In the genomic region with DNA sequence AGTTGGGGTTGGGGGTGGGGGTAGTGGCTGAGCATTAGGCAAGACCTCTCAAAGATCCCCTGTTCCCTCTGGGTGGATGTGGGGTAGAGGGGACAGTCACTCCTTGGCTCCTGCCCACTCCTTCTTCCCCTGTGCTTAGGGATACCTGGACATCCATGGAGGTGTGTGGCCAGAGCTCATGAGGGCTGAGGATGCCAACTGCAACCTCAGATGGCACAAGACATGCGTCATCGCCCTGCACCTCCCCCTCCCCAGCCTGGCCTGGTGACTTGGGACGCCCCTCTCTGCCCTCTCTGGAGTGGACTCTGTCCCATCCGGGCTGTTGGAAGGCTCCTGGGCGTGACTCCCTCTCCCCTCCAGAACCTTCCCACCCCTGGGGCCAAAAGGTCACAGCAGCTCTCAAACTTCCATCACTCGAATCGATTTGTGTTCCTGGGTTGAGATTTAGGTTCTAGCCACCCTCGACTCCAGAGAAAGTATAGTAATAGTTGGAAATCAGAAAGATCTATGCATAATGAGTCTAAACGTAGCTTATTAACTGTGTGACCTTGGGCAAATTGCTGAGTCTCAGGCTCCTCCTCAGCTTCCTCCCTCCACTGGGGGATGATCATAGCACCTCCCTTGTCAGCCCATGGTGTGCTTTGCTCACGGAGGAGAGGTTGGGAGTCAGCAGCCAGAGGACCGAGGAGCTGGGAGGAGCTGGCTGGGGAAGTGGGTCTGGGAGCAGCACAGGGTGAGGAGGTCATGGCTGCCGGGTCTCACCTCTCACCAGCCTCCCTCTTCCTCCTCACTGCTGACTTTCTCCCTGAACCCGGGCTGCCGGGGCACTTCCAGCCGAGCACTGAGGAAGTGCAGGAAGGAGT, we compare ENCODE assay signal across 1 cellular context.
A peak's percentile ranks its signal among the peaks of the same experiment; 100 is the strongest.
TF ChIP-seq lines count a peak whose summit lies in the region.

No MANE protein-coding gene starts in this region.

TF ChIP-seq in K562, 482 proteins besides CTCF, POLR2A, EP300 and RAD21 (continued from another document and continues in another):
- TF ChIP-seq TRIM25 (IDR thresholded peaks at IDR 0.05; ENCODE audit: borderline replicate concordance) = no peak
- TF ChIP-seq SMARCA4 (IDR thresholded peaks at IDR 0.05) = peak; percentile 19
- TF ChIP-seq MTA1 (IDR thresholded peaks at IDR 0.05; ENCODE audit: borderline replicate concordance) = 0 out of 2 replicates have a peak, but pooled peaks have one; percentile 62
- no peak for TF ChIP-seq RBM34 (IDR thresholded peaks at IDR 0.05; ENCODE audit: borderline replicate concordance, insufficient read depth, low read length)
- TF ChIP-seq ZNF707 (CRISPR knock-in tag; conservative IDR thresholded peaks at IDR 0.05) = no peak
- TF ChIP-seq ZNF174 (CRISPR knock-in tag; IDR thresholded peaks at IDR 0.05) = no peak
- TF ChIP-seq FOXA1 (IDR thresholded peaks at IDR 0.05; ENCODE audit: borderline replicate concordance) = no peak
- TF ChIP-seq SMAD3 (CRISPR knock-in tag; conservative IDR thresholded peaks at IDR 0.05) = 0 out of 2 replicates have a peak, but pooled peaks have one; percentile 3
- TF ChIP-seq, protein P1, sequence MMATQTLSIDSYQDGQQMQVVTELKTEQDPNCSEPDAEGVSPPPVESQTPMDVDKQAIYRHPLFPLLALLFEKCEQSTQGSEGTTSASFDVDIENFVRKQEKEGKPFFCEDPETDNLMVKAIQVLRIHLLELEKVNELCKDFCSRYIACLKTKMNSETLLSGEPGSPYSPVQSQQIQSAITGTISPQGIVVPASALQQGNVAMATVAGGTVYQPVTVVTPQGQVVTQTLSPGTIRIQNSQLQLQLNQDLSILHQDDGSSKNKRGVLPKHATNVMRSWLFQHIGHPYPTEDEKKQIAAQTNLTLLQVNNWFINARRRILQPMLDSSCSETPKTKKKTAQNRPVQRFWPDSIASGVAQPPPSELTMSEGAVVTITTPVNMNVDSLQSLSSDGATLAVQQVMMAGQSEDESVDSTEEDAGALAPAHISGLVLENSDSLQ (IDR thresholded peaks at IDR 0.05) = peak; percentile 45
- no peak for TF ChIP-seq ZNF79 (CRISPR knock-in tag; IDR thresholded peaks at IDR 0.05; ENCODE audit: low read depth)
- TF ChIP-seq RBM15 (IDR thresholded peaks at IDR 0.05; ENCODE audit: insufficient read depth, low read length) = no peak
- TF ChIP-seq GTF2B (IDR thresholded peaks at IDR 0.05; ENCODE audit: extremely low read depth, insufficient read length) = no peak
- TF ChIP-seq TAF9B (IDR thresholded peaks at IDR 0.05; ENCODE audit: partially characterized antibody) = peak; percentile 21
- TF ChIP-seq SETDB1 (IDR thresholded peaks at IDR 0.05; ENCODE audit: low read length) = no peak
- TF ChIP-seq, protein P2, sequence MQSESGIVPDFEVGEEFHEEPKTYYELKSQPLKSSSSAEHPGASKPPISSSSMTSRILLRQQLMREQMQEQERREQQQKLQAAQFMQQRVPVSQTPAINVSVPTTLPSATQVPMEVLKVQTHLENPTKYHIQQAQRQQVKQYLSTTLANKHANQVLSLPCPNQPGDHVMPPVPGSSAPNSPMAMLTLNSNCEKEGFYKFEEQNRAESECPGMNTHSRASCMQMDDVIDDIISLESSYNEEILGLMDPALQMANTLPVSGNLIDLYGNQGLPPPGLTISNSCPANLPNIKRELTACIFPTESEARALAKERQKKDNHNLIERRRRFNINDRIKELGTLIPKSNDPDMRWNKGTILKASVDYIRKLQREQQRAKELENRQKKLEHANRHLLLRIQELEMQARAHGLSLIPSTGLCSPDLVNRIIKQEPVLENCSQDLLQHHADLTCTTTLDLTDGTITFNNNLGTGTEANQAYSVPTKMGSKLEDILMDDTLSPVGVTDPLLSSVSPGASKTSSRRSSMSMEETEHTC (IDR thresholded peaks at IDR 0.05) = no peak
- TF ChIP-seq ZNF347 (CRISPR knock-in tag; IDR thresholded peaks at IDR 0.05; ENCODE audit: low read depth) = no peak
- TF ChIP-seq RBM25 (IDR thresholded peaks at IDR 0.05; ENCODE audit: low read depth, low read length, severe bottlenecking) = no peak
- TF ChIP-seq RBBP5 (IDR thresholded peaks at IDR 0.05; ENCODE audit: borderline replicate concordance, insufficient read depth, low read length, poor library complexity, severe bottlenecking) = no peak
- TF ChIP-seq RBFOX2 (IDR thresholded peaks at IDR 0.05; ENCODE audit: low read depth, low read length) = peak; percentile 64
- TF ChIP-seq TAF1 (IDR thresholded peaks at IDR 0.05; ENCODE audit: control insufficient read depth, extremely low read depth, insufficient read depth, low read length, severe bottlenecking) = peak; percentile 56
- TF ChIP-seq CBX2 (IDR thresholded peaks at IDR 0.05; ENCODE audit: insufficient read depth, low read length, poor library complexity, severe bottlenecking) = no peak
- TF ChIP-seq ZNF324 (CRISPR knock-in tag; IDR thresholded peaks at IDR 0.05) = no peak
- no peak for TF ChIP-seq CBFA2T3 (IDR thresholded peaks at IDR 0.05)
- TF ChIP-seq NEUROD1 (IDR thresholded peaks at IDR 0.05; ENCODE audit: borderline replicate concordance, low read depth, low read length, partially characterized antibody) = no peak
- no peak for TF ChIP-seq SLC30A9 (CRISPR knock-in tag; IDR thresholded peaks at IDR 0.05)
- TF ChIP-seq RBM39 (optimal IDR thresholded peaks at IDR 0.05; ENCODE audit: low read depth, low read length) = no peak
- TF ChIP-seq HCFC1 (IDR thresholded peaks at IDR 0.05; ENCODE audit: low read depth, low read length) = 0 out of 2 replicates have a peak, but pooled peaks have one; percentile 7
- TF ChIP-seq MYBL2 (IDR thresholded peaks at IDR 0.05; ENCODE audit: low read depth) = no peak
- TF ChIP-seq MYBL2 (CRISPR knock-in tag; IDR thresholded peaks at IDR 0.05; ENCODE audit: borderline replicate concordance) = no peak
- no peak for TF ChIP-seq SNRNP70 (optimal IDR thresholded peaks at IDR 0.05; ENCODE audit: low read depth, low read length)
- TF ChIP-seq IRF2 (CRISPR knock-in tag; IDR thresholded peaks at IDR 0.05) = no peak
- no peak for TF ChIP-seq NFIX (CRISPR knock-in tag; IDR thresholded peaks at IDR 0.05; ENCODE audit: low read depth)
- 0 out of 2 replicates have a peak, but pooled peaks have one; percentile 10 for TF ChIP-seq CC2D1A (IDR thresholded peaks at IDR 0.05)
- no peak for TF ChIP-seq NR2F6 (CRISPR knock-in tag; IDR thresholded peaks at IDR 0.05)
- no peak for TF ChIP-seq ZFP30 (CRISPR knock-in tag; IDR thresholded peaks at IDR 0.05; ENCODE audit: borderline replicate concordance)
- TF ChIP-seq COPS2 (conservative IDR thresholded peaks at IDR 0.05) = no peak
- TF ChIP-seq, protein P3, sequence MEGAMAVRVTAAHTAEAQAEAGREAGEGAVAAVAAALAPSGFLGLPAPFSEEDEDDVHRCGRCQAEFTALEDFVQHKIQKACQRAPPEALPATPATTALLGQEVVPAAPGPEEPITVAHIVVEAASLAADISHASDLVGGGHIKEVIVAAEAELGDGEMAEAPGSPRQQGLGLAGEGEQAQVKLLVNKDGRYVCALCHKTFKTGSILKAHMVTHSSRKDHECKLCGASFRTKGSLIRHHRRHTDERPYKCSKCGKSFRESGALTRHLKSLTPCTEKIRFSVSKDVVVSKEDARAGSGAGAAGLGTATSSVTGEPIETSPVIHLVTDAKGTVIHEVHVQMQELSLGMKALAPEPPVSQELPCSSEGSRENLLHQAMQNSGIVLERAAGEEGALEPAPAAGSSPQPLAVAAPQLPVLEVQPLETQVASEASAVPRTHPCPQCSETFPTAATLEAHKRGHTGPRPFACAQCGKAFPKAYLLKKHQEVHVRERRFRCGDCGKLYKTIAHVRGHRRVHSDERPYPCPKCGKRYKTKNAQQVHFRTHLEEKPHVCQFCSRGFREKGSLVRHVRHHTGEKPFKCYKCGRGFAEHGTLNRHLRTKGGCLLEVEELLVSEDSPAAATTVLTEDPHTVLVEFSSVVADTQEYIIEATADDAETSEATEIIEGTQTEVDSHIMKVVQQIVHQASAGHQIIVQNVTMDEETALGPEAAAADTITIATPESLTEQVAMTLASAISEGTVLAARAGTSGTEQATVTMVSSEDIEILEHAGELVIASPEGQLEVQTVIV (CRISPR knock-in tag; IDR thresholded peaks at IDR 0.05; ENCODE audit: borderline replicate concordance) = peak; percentile 70; the same call in 1 of the 2 replicates
- TF ChIP-seq ZNF133 (CRISPR knock-in tag; IDR thresholded peaks at IDR 0.05) = 0 out of 2 replicates have a peak, but pooled peaks have one; percentile 2
- TF ChIP-seq EGR1 (conservative IDR thresholded peaks at IDR 0.05) = no peak
- TF ChIP-seq CHD4 (IDR thresholded peaks at IDR 0.05; ENCODE audit: insufficient read depth, insufficient replicate concordance, low read depth, low read length, poor library complexity, severe bottlenecking) = no peak
- peak; percentile 74; the same call in 1 of the 2 replicates for TF ChIP-seq NR1H2 (CRISPR knock-in tag; IDR thresholded peaks at IDR 0.05)
- TF ChIP-seq THRA (IDR thresholded peaks at IDR 0.05) = no peak
- TF ChIP-seq MEIS2 (IDR thresholded peaks at IDR 0.05; ENCODE audit: partially characterized antibody) = peak; percentile 26
- no peak for TF ChIP-seq PBX2 (CRISPR knock-in tag; IDR thresholded peaks at IDR 0.05; ENCODE audit: low read depth)
- TF ChIP-seq PBX2 (tag; conservative IDR thresholded peaks at IDR 0.05; ENCODE audit: low read depth) = 0 out of 2 replicates have a peak, but pooled peaks have one; percentile 13
- TF ChIP-seq TGIF2 (CRISPR knock-in tag; IDR thresholded peaks at IDR 0.05) = no peak
- peak; percentile 30; the same call in 1 of the 2 replicates for TF ChIP-seq MYC (IDR thresholded peaks at IDR 0.05; ENCODE audit: low read depth, low read length)
- no peak for TF ChIP-seq MYC (CRISPR knock-in tag; IDR thresholded peaks at IDR 0.05; ENCODE audit: borderline replicate concordance, low read depth)
- no peak for TF ChIP-seq HLTF (IDR thresholded peaks at IDR 0.05)
- peak; percentile 34; the same call in 1 of the 2 replicates for TF ChIP-seq PHF8 (IDR thresholded peaks at IDR 0.05; ENCODE audit: borderline replicate concordance, low read length)
- TF ChIP-seq, protein P4, sequence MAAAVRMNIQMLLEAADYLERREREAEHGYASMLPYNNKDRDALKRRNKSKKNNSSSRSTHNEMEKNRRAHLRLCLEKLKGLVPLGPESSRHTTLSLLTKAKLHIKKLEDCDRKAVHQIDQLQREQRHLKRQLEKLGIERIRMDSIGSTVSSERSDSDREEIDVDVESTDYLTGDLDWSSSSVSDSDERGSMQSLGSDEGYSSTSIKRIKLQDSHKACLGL (CRISPR knock-in tag; IDR thresholded peaks at IDR 0.05; ENCODE audit: borderline replicate concordance, poor library complexity, severe bottlenecking) = no peak
- no peak for TF ChIP-seq TCFL5 (CRISPR knock-in tag; conservative IDR thresholded peaks at IDR 0.05)
- no peak for TF ChIP-seq ZNF639 (CRISPR knock-in tag; conservative IDR thresholded peaks at IDR 0.05 in 1 of 2, IDR thresholded peaks at IDR 0.05 in 1 of 2)
- TF ChIP-seq MIER1 (IDR thresholded peaks at IDR 0.05; ENCODE audit: low read depth) = no peak; the same call in 1 of the 2 replicates
